ENCODE assay signal across 2 cellular contexts in the genomic region with DNA sequence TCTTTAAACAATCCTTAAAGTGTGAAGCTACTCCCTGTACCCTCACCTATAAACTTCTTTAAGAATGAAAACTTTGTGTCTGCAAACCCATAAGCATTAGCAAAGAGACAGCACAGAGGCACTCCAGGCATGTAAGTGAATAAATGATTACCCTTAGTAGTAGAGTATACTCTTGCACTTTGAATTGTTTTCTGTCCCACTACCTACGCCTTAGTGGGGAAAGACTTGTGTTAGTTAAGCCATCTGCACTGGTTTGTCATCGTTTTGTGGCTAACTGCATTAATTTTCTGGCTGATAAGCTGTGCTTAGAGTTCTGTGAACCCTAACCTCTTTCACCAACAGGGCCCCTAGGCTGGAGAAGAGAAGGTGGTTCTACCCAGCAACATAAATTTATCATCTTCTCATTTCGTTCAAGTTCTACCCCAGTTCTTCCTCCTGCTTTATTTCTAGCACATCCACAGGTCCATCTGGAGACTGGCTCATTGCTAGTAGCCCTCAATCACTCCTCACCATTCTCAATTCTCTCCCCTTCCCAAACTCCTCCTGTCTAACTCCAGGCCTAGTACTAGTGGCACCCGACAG.
TF ChIP-seq lines count a peak whose summit lies in the region.

No MANE protein-coding gene starts in this region.

TF ChIP-seq in SK-N-SH, 30 proteins besides CTCF, POLR2A, EP300 and RAD21 (continued from another document):
- TF ChIP-seq, protein P1, sequence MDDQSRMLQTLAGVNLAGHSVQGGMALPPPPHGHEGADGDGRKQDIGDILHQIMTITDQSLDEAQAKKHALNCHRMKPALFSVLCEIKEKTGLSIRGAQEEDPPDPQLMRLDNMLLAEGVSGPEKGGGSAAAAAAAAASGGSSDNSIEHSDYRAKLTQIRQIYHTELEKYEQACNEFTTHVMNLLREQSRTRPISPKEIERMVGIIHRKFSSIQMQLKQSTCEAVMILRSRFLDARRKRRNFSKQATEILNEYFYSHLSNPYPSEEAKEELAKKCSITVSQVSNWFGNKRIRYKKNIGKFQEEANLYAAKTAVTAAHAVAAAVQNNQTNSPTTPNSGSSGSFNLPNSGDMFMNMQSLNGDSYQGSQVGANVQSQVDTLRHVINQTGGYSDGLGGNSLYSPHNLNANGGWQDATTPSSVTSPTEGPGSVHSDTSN (IDR thresholded peaks at IDR 0.05) = no peak
- TF ChIP-seq GATA2 (CRISPR knock-in tag; IDR thresholded peaks at IDR 0.05) (no peak), GABPA (IDR thresholded peaks at IDR 0.05; ENCODE audit: low read depth) (no peak), EZH2phosphoT487 (IDR thresholded peaks at IDR 0.05; ENCODE audit: borderline replicate concordance, low read depth) (no peak), TAF1 (IDR thresholded peaks at IDR 0.05; ENCODE audit: borderline replicate concordance, low read depth, low read length) (no peak), NRF1 (IDR thresholded peaks at IDR 0.05; ENCODE audit: low read depth, low read length) (no peak)
- TF ChIP-seq, protein P2, sequence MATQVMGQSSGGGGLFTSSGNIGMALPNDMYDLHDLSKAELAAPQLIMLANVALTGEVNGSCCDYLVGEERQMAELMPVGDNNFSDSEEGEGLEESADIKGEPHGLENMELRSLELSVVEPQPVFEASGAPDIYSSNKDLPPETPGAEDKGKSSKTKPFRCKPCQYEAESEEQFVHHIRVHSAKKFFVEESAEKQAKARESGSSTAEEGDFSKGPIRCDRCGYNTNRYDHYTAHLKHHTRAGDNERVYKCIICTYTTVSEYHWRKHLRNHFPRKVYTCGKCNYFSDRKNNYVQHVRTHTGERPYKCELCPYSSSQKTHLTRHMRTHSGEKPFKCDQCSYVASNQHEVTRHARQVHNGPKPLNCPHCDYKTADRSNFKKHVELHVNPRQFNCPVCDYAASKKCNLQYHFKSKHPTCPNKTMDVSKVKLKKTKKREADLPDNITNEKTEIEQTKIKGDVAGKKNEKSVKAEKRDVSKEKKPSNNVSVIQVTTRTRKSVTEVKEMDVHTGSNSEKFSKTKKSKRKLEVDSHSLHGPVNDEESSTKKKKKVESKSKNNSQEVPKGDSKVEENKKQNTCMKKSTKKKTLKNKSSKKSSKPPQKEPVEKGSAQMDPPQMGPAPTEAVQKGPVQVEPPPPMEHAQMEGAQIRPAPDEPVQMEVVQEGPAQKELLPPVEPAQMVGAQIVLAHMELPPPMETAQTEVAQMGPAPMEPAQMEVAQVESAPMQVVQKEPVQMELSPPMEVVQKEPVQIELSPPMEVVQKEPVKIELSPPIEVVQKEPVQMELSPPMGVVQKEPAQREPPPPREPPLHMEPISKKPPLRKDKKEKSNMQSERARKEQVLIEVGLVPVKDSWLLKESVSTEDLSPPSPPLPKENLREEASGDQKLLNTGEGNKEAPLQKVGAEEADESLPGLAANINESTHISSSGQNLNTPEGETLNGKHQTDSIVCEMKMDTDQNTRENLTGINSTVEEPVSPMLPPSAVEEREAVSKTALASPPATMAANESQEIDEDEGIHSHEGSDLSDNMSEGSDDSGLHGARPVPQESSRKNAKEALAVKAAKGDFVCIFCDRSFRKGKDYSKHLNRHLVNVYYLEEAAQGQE (IDR thresholded peaks at IDR 0.05; ENCODE audit: low read depth, low read length) = no peak

TF ChIP-seq in SK-N-SH treated with all-trans-retinoic acid at 6 μM for 48 hours, 23 proteins besides CTCF, POLR2A, EP300 and RAD21 (continued from another document):
- no peak for TF ChIP-seq RARB (CRISPR knock-in tag; IDR thresholded peaks at IDR 0.05)
- TF ChIP-seq, protein P3, sequence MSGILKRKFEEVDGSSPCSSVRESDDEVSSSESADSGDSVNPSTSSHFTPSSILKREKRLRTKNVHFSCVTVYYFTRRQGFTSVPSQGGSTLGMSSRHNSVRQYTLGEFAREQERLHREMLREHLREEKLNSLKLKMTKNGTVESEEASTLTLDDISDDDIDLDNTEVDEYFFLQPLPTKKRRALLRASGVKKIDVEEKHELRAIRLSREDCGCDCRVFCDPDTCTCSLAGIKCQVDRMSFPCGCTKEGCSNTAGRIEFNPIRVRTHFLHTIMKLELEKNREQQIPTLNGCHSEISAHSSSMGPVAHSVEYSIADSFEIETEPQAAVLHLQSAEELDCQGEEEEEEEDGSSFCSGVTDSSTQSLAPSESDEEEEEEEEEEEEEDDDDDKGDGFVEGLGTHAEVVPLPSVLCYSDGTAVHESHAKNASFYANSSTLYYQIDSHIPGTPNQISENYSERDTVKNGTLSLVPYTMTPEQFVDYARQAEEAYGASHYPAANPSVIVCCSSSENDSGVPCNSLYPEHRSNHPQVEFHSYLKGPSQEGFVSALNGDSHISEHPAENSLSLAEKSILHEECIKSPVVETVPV (CRISPR knock-in tag; IDR thresholded peaks at IDR 0.05) = no peak
- TF ChIP-seq GLIS3 (CRISPR knock-in tag; IDR thresholded peaks at IDR 0.05) = no peak
- no peak for TF ChIP-seq ARNTL (CRISPR knock-in tag; IDR thresholded peaks at IDR 0.05; ENCODE audit: borderline replicate concordance, low read depth)
- TF ChIP-seq, protein P4, sequence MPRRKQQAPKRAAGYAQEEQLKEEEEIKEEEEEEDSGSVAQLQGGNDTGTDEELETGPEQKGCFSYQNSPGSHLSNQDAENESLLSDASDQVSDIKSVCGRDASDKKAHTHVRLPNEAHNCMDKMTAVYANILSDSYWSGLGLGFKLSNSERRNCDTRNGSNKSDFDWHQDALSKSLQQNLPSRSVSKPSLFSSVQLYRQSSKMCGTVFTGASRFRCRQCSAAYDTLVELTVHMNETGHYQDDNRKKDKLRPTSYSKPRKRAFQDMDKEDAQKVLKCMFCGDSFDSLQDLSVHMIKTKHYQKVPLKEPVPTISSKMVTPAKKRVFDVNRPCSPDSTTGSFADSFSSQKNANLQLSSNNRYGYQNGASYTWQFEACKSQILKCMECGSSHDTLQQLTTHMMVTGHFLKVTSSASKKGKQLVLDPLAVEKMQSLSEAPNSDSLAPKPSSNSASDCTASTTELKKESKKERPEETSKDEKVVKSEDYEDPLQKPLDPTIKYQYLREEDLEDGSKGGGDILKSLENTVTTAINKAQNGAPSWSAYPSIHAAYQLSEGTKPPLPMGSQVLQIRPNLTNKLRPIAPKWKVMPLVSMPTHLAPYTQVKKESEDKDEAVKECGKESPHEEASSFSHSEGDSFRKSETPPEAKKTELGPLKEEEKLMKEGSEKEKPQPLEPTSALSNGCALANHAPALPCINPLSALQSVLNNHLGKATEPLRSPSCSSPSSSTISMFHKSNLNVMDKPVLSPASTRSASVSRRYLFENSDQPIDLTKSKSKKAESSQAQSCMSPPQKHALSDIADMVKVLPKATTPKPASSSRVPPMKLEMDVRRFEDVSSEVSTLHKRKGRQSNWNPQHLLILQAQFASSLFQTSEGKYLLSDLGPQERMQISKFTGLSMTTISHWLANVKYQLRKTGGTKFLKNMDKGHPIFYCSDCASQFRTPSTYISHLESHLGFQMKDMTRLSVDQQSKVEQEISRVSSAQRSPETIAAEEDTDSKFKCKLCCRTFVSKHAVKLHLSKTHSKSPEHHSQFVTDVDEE (CRISPR knock-in tag; IDR thresholded peaks at IDR 0.05) = no peak
- TF ChIP-seq ZNF8 (CRISPR knock-in tag; IDR thresholded peaks at IDR 0.05) = no peak
- TF ChIP-seq, protein P5, sequence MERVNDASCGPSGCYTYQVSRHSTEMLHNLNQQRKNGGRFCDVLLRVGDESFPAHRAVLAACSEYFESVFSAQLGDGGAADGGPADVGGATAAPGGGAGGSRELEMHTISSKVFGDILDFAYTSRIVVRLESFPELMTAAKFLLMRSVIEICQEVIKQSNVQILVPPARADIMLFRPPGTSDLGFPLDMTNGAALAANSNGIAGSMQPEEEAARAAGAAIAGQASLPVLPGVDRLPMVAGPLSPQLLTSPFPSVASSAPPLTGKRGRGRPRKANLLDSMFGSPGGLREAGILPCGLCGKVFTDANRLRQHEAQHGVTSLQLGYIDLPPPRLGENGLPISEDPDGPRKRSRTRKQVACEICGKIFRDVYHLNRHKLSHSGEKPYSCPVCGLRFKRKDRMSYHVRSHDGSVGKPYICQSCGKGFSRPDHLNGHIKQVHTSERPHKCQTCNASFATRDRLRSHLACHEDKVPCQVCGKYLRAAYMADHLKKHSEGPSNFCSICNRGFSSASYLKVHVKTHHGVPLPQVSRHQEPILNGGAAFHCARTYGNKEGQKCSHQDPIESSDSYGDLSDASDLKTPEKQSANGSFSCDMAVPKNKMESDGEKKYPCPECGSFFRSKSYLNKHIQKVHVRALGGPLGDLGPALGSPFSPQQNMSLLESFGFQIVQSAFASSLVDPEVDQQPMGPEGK (CRISPR knock-in tag; IDR thresholded peaks at IDR 0.05; ENCODE audit: borderline replicate concordance) = no peak
TF ChIP-seq in SK-N-SH treated with all-trans-retinoic acid at 6 μM for 48 hours: peak in this region for 0.
